Comparison of ENCODE assay signal across 13 cellular contexts in the genomic region with DNA sequence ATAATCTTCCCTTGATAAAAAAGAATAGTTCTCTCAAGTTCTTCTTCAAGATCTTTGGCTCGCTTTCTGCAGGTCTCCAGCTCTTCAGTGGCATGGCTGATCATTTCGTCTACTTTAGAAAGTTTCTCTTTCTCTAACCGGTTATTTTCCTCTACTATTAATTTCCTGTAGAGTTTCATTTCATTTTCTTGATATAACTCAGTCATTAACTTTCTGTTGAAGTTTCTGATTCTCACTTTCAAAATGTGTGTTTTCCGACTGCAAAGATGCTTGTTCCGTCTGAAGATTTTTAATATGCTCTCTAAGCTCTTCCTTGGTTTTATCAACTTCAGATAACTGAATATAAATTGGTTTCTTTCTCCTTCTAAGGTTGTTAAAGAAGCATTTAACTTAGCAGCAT. TPM values are rescaled to one million over a fixed set of nuclear protein-coding genes. Genes with fewer than 3 reads are reported as not detected.
DNase-seq lines count a peak whose midpoint lies in the region; ATAC-seq and TF ChIP-seq lines count a peak whose summit lies in the region.
"Not testable (repeated sequence)": the region's sequence is repeated elsewhere in the genome, so short reads cannot be mapped to it uniquely, and the experiment has no call there.
"Had no signal": no experiment of that assay in that cellular context is flagged by ENCODE, and none has a peak within 500 bp of the region (broad histone marks: within the 10 kb centered on the region; RNA-seq: fewer than 3 reads in every experiment).

No MANE protein-coding gene starts in this region.

- intact Hi-C loops in CD8-positive, alpha-beta T cell (cut with DNase I, micrococcal nuclease); naive thymus-derived CD4-positive, alpha-beta T cell (cut with micrococcal nuclease): not testable (repeated sequence)
- intact Hi-C loops in activated CD4-positive, alpha-beta T cell treated with anti-CD3 and anti-CD28 coated beads for 36 hours (cut with DNase I, micrococcal nuclease), result loop anchor here in 1 of 2 experiments (5.0 kb wide), 1 partner anchor 92 kb away; no protein-coding TSS in a partner anchor
- intact Hi-C loops in activated T-helper 2 cell treated with anti-CD3 and anti-CD28 coated beads, Interferon-gamma antibody, Interleukin-2, Interleukin-4, amounts not matched to agents 10 μg/mL and 5 μg/mL and 100 μg/mL, durations not matched to agents 14 hours and 24 hours and 36 hours (cut with micrococcal nuclease), result loop anchor here (5.0 to 10.0 kb wide), 2 partner anchors 46 to 82 kb away; no protein-coding TSS in a partner anchor

- not testable (repeated sequence) for H3K27me3 ChIP-seq in CD8-positive, alpha-beta T cell (ENCODE audit: insufficient read depth, low read length); naive thymus-derived CD4-positive, alpha-beta T cell (ENCODE audit: control insufficient read depth in 2 of 2, insufficient read depth in 2 of 2, low read length in 2 of 2)
- peaks cover 26% of the 10 kb centered on the region for H3K27me3 ChIP-seq in OCI-LY3 (ENCODE audit: low read depth, low read length)

- not testable (repeated sequence) for H3K36me3 Mint-ChIP-seq in CD8-positive, alpha-beta T cell; activated CD4-positive, alpha-beta T cell treated with anti-CD3 and anti-CD28 coated beads for 36 hours (ENCODE audit: low read depth); activated CD8-positive, alpha-beta memory T cell treated with anti-CD3 and anti-CD28 coated beads, Interleukin-2, amount 10 ng/mL, durations not matched to agents 7 days and 5 days; activated T-helper 2 cell treated with anti-CD3 and anti-CD28 coated beads, Interferon-gamma antibody, Interleukin-2, Interleukin-4, amounts not matched to agents 10 μg/mL and 5 μg/mL and 100 μg/mL, durations not matched to agents 14 hours and 24 hours and 36 hours (ENCODE audit: low read depth); activated naive CD8-positive, alpha-beta T cell treated with anti-CD3 and anti-CD28 coated beads for 36 hours; naive thymus-derived CD4-positive, alpha-beta T cell

- not testable (repeated sequence) for H3K27ac ChIP-seq in CD8-positive, alpha-beta T cell (ENCODE audit: low read depth, low read length); naive thymus-derived CD4-positive, alpha-beta T cell (ENCODE audit: low read depth, low read length)
- peak overlapping the region; percentile 79 for H3K27ac ChIP-seq in OCI-LY3 (ENCODE audit: low read length)

- not testable (repeated sequence) for DNase-seq in CD8-positive, alpha-beta T cell; activated CD4-positive, alpha-beta T cell treated with anti-CD3 and anti-CD28 coated beads for 36 hours; activated T-helper 2 cell treated with anti-CD3 and anti-CD28 coated beads, Interferon-gamma antibody, Interleukin-2, Interleukin-4, amounts not matched to agents 10 μg/mL and 5 μg/mL and 100 μg/mL, durations not matched to agents 14 hours and 24 hours and 36 hours (ENCODE audit: low spot score); activated naive CD8-positive, alpha-beta T cell treated with anti-CD3 and anti-CD28 coated beads for 36 hours; naive thymus-derived CD4-positive, alpha-beta T cell
- peak; percentile 29 for DNase-seq in activated CD8-positive, alpha-beta memory T cell treated with anti-CD3 and anti-CD28 coated beads, Interleukin-2, amount 10 ng/mL, durations not matched to agents 7 days and 5 days

- TF ChIP-seq CTCF in CD8-positive, alpha-beta T cell (IDR thresholded peaks at IDR 0.05); OCI-LY3 (IDR thresholded peaks at IDR 0.05; ENCODE audit: low read depth, low read length): not testable (repeated sequence)

- not testable (repeated sequence) for H3K4me1 Mint-ChIP-seq in CD8-positive, alpha-beta T cell (ENCODE audit: low read depth)
- H3K4me1 Mint-ChIP-seq in activated CD4-positive, alpha-beta T cell treated with anti-CD3 and anti-CD28 coated beads for 36 hours, result peaks cover 23% of the 10 kb centered on the region
- peaks cover 43% of the 10 kb centered on the region for H3K4me1 Mint-ChIP-seq in activated CD8-positive, alpha-beta memory T cell treated with anti-CD3 and anti-CD28 coated beads, Interleukin-2, amount 10 ng/mL, durations not matched to agents 7 days and 5 days
- H3K4me1 Mint-ChIP-seq in activated T-helper 2 cell treated with anti-CD3 and anti-CD28 coated beads, Interferon-gamma antibody, Interleukin-2, Interleukin-4, amounts not matched to agents 10 μg/mL and 5 μg/mL and 100 μg/mL, durations not matched to agents 14 hours and 24 hours and 36 hours (ENCODE audit: low read depth), result peaks cover 51% of the 10 kb centered on the region
- peaks cover 29% of the 10 kb centered on the region for H3K4me1 Mint-ChIP-seq in activated naive CD8-positive, alpha-beta T cell treated with anti-CD3 and anti-CD28 coated beads for 36 hours
- H3K4me1 Mint-ChIP-seq in naive thymus-derived CD4-positive, alpha-beta T cell, result peaks cover 7 to 29% (median 21%) of the 10 kb centered on the region in 7 donors

- H3K9ac ChIP-seq in OCI-LY3 (ENCODE audit: low read length), result peak overlapping the region; percentile 53; the same call in 1 of the 2 replicates

- not testable (repeated sequence) for H3K79me2 ChIP-seq in OCI-LY3 (ENCODE audit: low read length)

- H3K4me1 ChIP-seq in CD8-positive, alpha-beta T cell (ENCODE audit: insufficient read depth, low read length); naive thymus-derived CD4-positive, alpha-beta T cell (ENCODE audit: control insufficient read depth in 2 of 2, insufficient read depth in 2 of 2, low read length in 2 of 2): not testable (repeated sequence)
- H3K4me1 ChIP-seq in OCI-LY3 (ENCODE audit: low read length), result peaks cover 78% of the 10 kb centered on the region

- H2AFZ ChIP-seq in OCI-LY3 (ENCODE audit: low read depth, low read length), result not testable (repeated sequence)

- not testable (repeated sequence) for H4K20me1 ChIP-seq in OCI-LY3 (ENCODE audit: insufficient read depth, low read length)

- CTCF ChIA-PET in CD8-positive, alpha-beta T cell (lab: Charles Lee), result interaction anchor here (1.0 kb wide), 1 partner anchor 16 kb away, joined by 3 read pairs; no protein-coding TSS in a partner anchor
- CTCF ChIA-PET in activated CD4-positive, alpha-beta T cell treated with anti-CD3 and anti-CD28 coated beads for 36 hours (lab: Charles Lee), result interaction anchor here (0.7 to 1.2 kb wide), 5 partner anchors 14 to 784 kb away, joined by 3 to 5 read pairs (median 3); a partner anchor contains a TSS
- CTCF ChIA-PET in activated CD8-positive, alpha-beta memory T cell treated with anti-CD3 and anti-CD28 coated beads, Interleukin-2, amount 10 ng/mL, durations not matched to agents 7 days and 5 days (lab: Charles Lee), result interaction anchor here (1.0 kb wide), 1 partner anchor 13 kb away, joined by 3 read pairs; no protein-coding TSS in a partner anchor
- CTCF ChIA-PET in naive thymus-derived CD4-positive, alpha-beta T cell (lab: Charles Lee), result not testable (repeated sequence)

- H3K4me3 Mint-ChIP-seq in CD8-positive, alpha-beta T cell, result peak overlapping the region; percentile 5
- H3K4me3 Mint-ChIP-seq in activated CD4-positive, alpha-beta T cell treated with anti-CD3 and anti-CD28 coated beads for 36 hours, result peak overlapping the region; percentile 17
- H3K4me3 Mint-ChIP-seq in activated CD8-positive, alpha-beta memory T cell treated with anti-CD3 and anti-CD28 coated beads, Interleukin-2, amount 10 ng/mL, durations not matched to agents 7 days and 5 days, result peak overlapping the region; percentile 48
- H3K4me3 Mint-ChIP-seq in activated T-helper 2 cell treated with anti-CD3 and anti-CD28 coated beads, Interferon-gamma antibody, Interleukin-2, Interleukin-4, amounts not matched to agents 10 μg/mL and 5 μg/mL and 100 μg/mL, durations not matched to agents 14 hours and 24 hours and 36 hours (ENCODE audit: low read depth), result peak overlapping the region; percentile 33
- not testable (repeated sequence) for H3K4me3 Mint-ChIP-seq in activated naive CD8-positive, alpha-beta T cell treated with anti-CD3 and anti-CD28 coated beads for 36 hours
- H3K4me3 Mint-ChIP-seq in naive thymus-derived CD4-positive, alpha-beta T cell, result peak overlapping the region in 9 of 10 donors; percentile 11 to 62 (median 39)

- not testable (repeated sequence) for H3K27ac Mint-ChIP-seq in CD8-positive, alpha-beta T cell
- peak overlapping the region; percentile 11 for H3K27ac Mint-ChIP-seq in activated CD4-positive, alpha-beta T cell treated with anti-CD3 and anti-CD28 coated beads for 36 hours
- peak overlapping the region; percentile 75 for H3K27ac Mint-ChIP-seq in activated CD8-positive, alpha-beta memory T cell treated with anti-CD3 and anti-CD28 coated beads, Interleukin-2, amount 10 ng/mL, durations not matched to agents 7 days and 5 days
- H3K27ac Mint-ChIP-seq in activated T-helper 2 cell treated with anti-CD3 and anti-CD28 coated beads, Interferon-gamma antibody, Interleukin-2, Interleukin-4, amounts not matched to agents 10 μg/mL and 5 μg/mL and 100 μg/mL, durations not matched to agents 14 hours and 24 hours and 36 hours, result peak overlapping the region; percentile 48
- peak overlapping the region; percentile 56 for H3K27ac Mint-ChIP-seq in activated naive CD8-positive, alpha-beta T cell treated with anti-CD3 and anti-CD28 coated beads for 36 hours
- H3K27ac Mint-ChIP-seq in naive thymus-derived CD4-positive, alpha-beta T cell, result peak overlapping the region in 5 of 9 donors; percentile 3 to 68 (median 33)

- not testable (repeated sequence) for H3K9me3 Mint-ChIP-seq in CD8-positive, alpha-beta T cell; activated CD4-positive, alpha-beta T cell treated with anti-CD3 and anti-CD28 coated beads for 36 hours (ENCODE audit: low read depth); activated CD8-positive, alpha-beta memory T cell treated with anti-CD3 and anti-CD28 coated beads, Interleukin-2, amount 10 ng/mL, durations not matched to agents 7 days and 5 days (ENCODE audit: low read depth); activated T-helper 2 cell treated with anti-CD3 and anti-CD28 coated beads, Interferon-gamma antibody, Interleukin-2, Interleukin-4, amounts not matched to agents 10 μg/mL and 5 μg/mL and 100 μg/mL, durations not matched to agents 14 hours and 24 hours and 36 hours; activated naive CD8-positive, alpha-beta T cell treated with anti-CD3 and anti-CD28 coated beads for 36 hours; naive thymus-derived CD4-positive, alpha-beta T cell

- H3K4me3 ChIP-seq in CD8-positive, alpha-beta T cell (ENCODE audit: low read depth, low read length); naive thymus-derived CD4-positive, alpha-beta T cell (ENCODE audit: low read length): not testable (repeated sequence)
- H3K4me3 ChIP-seq in OCI-LY3 (ENCODE audit: low read length), result peak overlapping the region; percentile 38

- H3K27me3 Mint-ChIP-seq in CD8-positive, alpha-beta T cell (ENCODE audit: low read depth); activated CD4-positive, alpha-beta T cell treated with anti-CD3 and anti-CD28 coated beads for 36 hours; activated CD8-positive, alpha-beta memory T cell treated with anti-CD3 and anti-CD28 coated beads, Interleukin-2, amount 10 ng/mL, durations not matched to agents 7 days and 5 days; activated T-helper 2 cell treated with anti-CD3 and anti-CD28 coated beads, Interferon-gamma antibody, Interleukin-2, Interleukin-4, amounts not matched to agents 10 μg/mL and 5 μg/mL and 100 μg/mL, durations not matched to agents 14 hours and 24 hours and 36 hours (ENCODE audit: low read depth); activated naive CD8-positive, alpha-beta T cell treated with anti-CD3 and anti-CD28 coated beads for 36 hours; naive thymus-derived CD4-positive, alpha-beta T cell: not testable (repeated sequence)

- not testable (repeated sequence) for H3K36me3 ChIP-seq in CD8-positive, alpha-beta T cell (ENCODE audit: insufficient read depth, low read length); OCI-LY3 (replicated peaks; ENCODE audit: low read depth, low read length); naive thymus-derived CD4-positive, alpha-beta T cell (ENCODE audit: control insufficient read depth in 2 of 3, insufficient read depth in 3 of 3, low read length in 3 of 3)

- not testable (repeated sequence) for H3K9me3 ChIP-seq in CD8-positive, alpha-beta T cell (ENCODE audit: low read length); OCI-LY3 (ENCODE audit: insufficient read depth, low read length); naive thymus-derived CD4-positive, alpha-beta T cell (ENCODE audit: control insufficient read depth in 2 of 3, low read length in 3 of 3)

- peak overlapping the region; percentile 57 for H3K4me2 ChIP-seq in OCI-LY3 (ENCODE audit: low read length)

- POLR2A ChIA-PET in CD8-positive, alpha-beta T cell (lab: Charles Lee); naive thymus-derived CD4-positive, alpha-beta T cell (lab: Charles Lee): not testable (repeated sequence)
- POLR2A ChIA-PET in activated CD4-positive, alpha-beta T cell treated with anti-CD3 and anti-CD28 coated beads for 36 hours (lab: Charles Lee), result interaction anchor here (0.7 kb wide), 1 partner anchor 445 kb away, joined by 3 read pairs; no protein-coding TSS in a partner anchor

- ATAC-seq in CD8-positive, alpha-beta T cell; activated CD4-positive, alpha-beta T cell treated with anti-CD3 and anti-CD28 coated beads for 36 hours; activated CD8-positive, alpha-beta memory T cell treated with anti-CD3 and anti-CD28 coated beads, Interleukin-2, amount 10 ng/mL, durations not matched to agents 7 days and 5 days; naive thymus-derived CD4-positive, alpha-beta T cell: not testable (repeated sequence)

RNA-seq across cellular contexts. Expression of a gene that starts 47.5 kb away (rescaled TPM):
- total RNA-seq in CD8-positive, alpha-beta T cell, result not detected
- not detected for total RNA-seq in activated CD4-positive, alpha-beta T cell treated with anti-CD3 and anti-CD28 coated beads for 36 hours
- total RNA-seq in activated CD8-positive, alpha-beta memory T cell treated with anti-CD3 and anti-CD28 coated beads, Interleukin-2, amount 10 ng/mL, durations not matched to agents 7 days and 5 days, result not detected
- not detected in 2 replicates for total RNA-seq in activated T-helper 2 cell treated with anti-CD3 and anti-CD28 coated beads, Interferon-gamma antibody, Interleukin-2, Interleukin-4, amounts not matched to agents 10 μg/mL and 5 μg/mL and 100 μg/mL, durations not matched to agents 14 hours and 24 hours and 36 hours
- total RNA-seq in activated naive CD8-positive, alpha-beta T cell treated with anti-CD3 and anti-CD28 coated beads for 36 hours, result under 1 TPM; 0.19 to 0.56 TPM
- not detected for total RNA-seq in naive thymus-derived CD4-positive, alpha-beta T cell
- not detected for polyA plus RNA-seq in naive thymus-derived CD4-positive, alpha-beta T cell
- total RNA-seq: Calu3, GM23248, H7, PC-3 had no signal
- polyA plus RNA-seq: AG04450, GM23248, IgD-negative memory B cell had no signal
